8 cellular contexts compared by ENCODE assay signal in genomic region chr1:25616932-25617625, GRCh38. TPM values are rescaled to one million over a fixed set of nuclear protein-coding genes. Genes with fewer than 3 reads are reported as not detected.
DNase-seq lines count a peak whose midpoint lies in the region; ATAC-seq and TF ChIP-seq lines count a peak whose summit lies in the region.

No MANE protein-coding gene starts in this region.

- peaks cover 3% of the 10 kb centered on the region for H3K27me3 Mint-ChIP-seq in T-helper 17 cell
- peaks cover 41% of the 10 kb centered on the region for H3K27me3 Mint-ChIP-seq in endodermal cell (ENCODE audit: insufficient read depth)

- H3K4me1 ChIP-seq in endodermal cell (ENCODE audit: control insufficient read depth, insufficient read depth, low read length) (no peaks in the 10 kb centered on the region), neutrophil (ENCODE audit: control insufficient read depth in 1 of 2, insufficient read depth in 1 of 2, low read depth in 1 of 2, low read length in 1 of 2) (peaks cover 13 to 19% of the 10 kb centered on the region in 2 experiments)

- peaks cover 59% of the 10 kb centered on the region for H3K27me3 ChIP-seq in endodermal cell (ENCODE audit: control insufficient read depth, insufficient read depth, low read length, poor library complexity, severe bottlenecking)
- H3K27me3 ChIP-seq in neutrophil: peaks cover 96% of the 10 kb centered on the region

- H3K27ac Mint-ChIP-seq in T-helper 17 cell: no peak overlapping the region
- no peak overlapping the region for H3K27ac Mint-ChIP-seq in endodermal cell

- peaks cover 48% of the 10 kb centered on the region for H3K4me1 Mint-ChIP-seq in T-helper 17 cell
- H3K4me1 Mint-ChIP-seq in endodermal cell: peaks cover 9% of the 10 kb centered on the region

- H3K36me3 ChIP-seq in endodermal cell (ENCODE audit: control insufficient read depth, insufficient read depth, low read length): no peaks in the 10 kb centered on the region
- H3K36me3 ChIP-seq in neutrophil: no peaks in the 10 kb centered on the region

- no peaks in the 10 kb centered on the region for H3K9me3 Mint-ChIP-seq in endodermal cell

- WGBS in endodermal cell (ENCODE audit: insufficient coverage in 1 of 2, insufficient read length in 1 of 2), 2 experiments: 0% methylated on average over 39 to 102 of the region's 102 CpGs

- H3K4me3 ChIP-seq in endodermal cell (ENCODE audit: low read length) (peak overlapping the region; percentile 75), neutrophil (ENCODE audit: low read depth in 1 of 2, low read length in 1 of 2) (peak overlapping the region; percentile 58 to 76)

- TF ChIP-seq CTCF in endodermal cell (conservative IDR thresholded peaks at IDR 0.05) (no peak), neutrophil (IDR thresholded peaks at IDR 0.05) (no peak)

- no peak overlapping the region for H3K27ac ChIP-seq in endodermal cell (ENCODE audit: low read depth, low read length)
- no peak overlapping the region for H3K27ac ChIP-seq in neutrophil

- peak overlapping the region; percentile 96 for H3K4me3 Mint-ChIP-seq in T-helper 17 cell
- H3K4me3 Mint-ChIP-seq in endodermal cell: peak overlapping the region; percentile 52

- no peak overlapping the region for H3K9ac ChIP-seq in endodermal cell (ENCODE audit: extremely low read depth, low read length, poor library complexity, severe bottlenecking)

- no peak for ATAC-seq in T-helper 17 cell

- DNase-seq in stimulated activated CD4-positive, alpha-beta T cell treated with anti-CD3 and anti-CD28 coated beads, Interleukin-4, amount 100 ng/mL, for 1 hour: peak; percentile 38
- DNase-seq in stimulated activated CD4-positive, alpha-beta T cell treated with anti-CD3 and anti-CD28 coated beads, Interleukin-2, amount 100 ng/mL, for 48 hours: no peak
- peak in 1 of 3 donors; percentile 22 for DNase-seq in T-helper 17 cell
- DNase-seq in endodermal cell: no peak
- no peak for DNase-seq in HCEC 1CT
- DNase-seq in hepatic stellate cell (ENCODE audit: low spot score): no peak
- DNase-seq in KG1 (lab: John Stamatoyannopoulos, UW): no peak

- H3K36me3 Mint-ChIP-seq in T-helper 17 cell (ENCODE audit: low read depth): peaks cover 2% of the 10 kb centered on the region
- no peaks in the 10 kb centered on the region for H3K36me3 Mint-ChIP-seq in endodermal cell (ENCODE audit: low read depth)

- H3K9me3 ChIP-seq in T-helper 17 cell (ENCODE audit: control insufficient read depth, low read length, poor library complexity, severe bottlenecking): no peaks in the 10 kb centered on the region
- no peaks in the 10 kb centered on the region for H3K9me3 ChIP-seq in endodermal cell (ENCODE audit: control insufficient read depth, low read length)
- no peaks in the 10 kb centered on the region for H3K9me3 ChIP-seq in neutrophil

RNA-seq across cellular contexts. Expression of gene MAN1C1, which starts 0.5 kb away (rescaled TPM):
- total RNA-seq in T-helper 17 cell (10 to 100 TPM; 16.9 to 27.3 TPM), endodermal cell (1 to 10 TPM; 2.2 to 4.3 TPM)
- 8.0 TPM for polyA plus RNA-seq in endodermal cell (2013, experiment 1 of 2)
- 6.9 TPM for polyA plus RNA-seq in endodermal cell (2013, experiment 2 of 2)
